In the genomic region with DNA sequence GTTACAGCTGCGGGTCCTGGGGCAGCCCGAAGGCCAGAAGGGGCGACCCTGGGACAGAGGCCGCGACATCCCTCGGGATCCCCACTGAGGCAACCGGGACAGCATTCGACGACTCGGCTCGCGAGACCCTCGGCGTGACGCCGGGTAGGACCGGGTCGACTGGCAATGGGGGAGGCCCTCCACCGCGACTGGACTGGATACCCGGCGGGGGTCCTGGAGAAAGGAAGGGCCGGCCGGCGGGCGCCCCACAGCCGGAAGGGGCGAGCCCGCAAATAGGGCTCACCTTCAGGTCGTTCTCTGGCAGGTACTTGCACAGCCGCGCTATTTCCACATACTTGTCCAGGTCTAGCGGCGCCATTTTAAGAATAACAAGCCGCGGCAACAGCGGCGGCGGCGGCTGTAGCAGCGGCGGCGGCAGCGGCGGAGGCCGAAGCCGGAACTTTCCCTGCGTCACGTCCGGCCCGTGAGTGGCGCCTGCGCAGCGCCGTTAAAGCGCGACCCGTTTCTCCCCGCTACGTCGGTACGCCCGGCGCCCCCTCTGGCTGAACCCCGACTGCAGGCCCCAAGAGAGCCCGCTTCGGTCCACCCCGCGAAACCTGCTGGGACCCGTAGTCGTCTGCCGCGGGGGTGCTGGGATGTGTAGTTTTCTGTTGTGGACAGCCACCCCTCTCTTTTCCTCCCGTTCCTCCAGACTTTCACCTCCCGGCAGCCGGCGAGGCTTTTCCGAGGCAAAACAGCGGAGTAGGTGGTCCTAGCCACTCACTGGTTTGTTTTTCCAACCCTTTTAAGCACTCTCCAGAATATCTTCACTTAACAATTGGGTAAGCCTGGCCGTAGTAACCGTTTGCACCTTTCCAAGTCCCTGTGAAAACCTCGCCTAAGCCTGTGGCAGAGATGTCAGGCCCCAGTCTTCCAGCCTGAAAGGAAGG, we compare ENCODE assay signal across 8 cellular contexts. TPM values are rescaled to one million over a fixed set of nuclear protein-coding genes. Genes with fewer than 3 reads are reported as not detected.
DNase-seq lines count a peak whose midpoint lies in the region; TF ChIP-seq lines count a peak whose summit lies in the region.

A gene (minus strand): TSS at position 443 of the 929 bp plus-strand sequence. CDS start 85 bp downstream, at position 358.

- no peak for TF ChIP-seq RAD21 in neural cell (conservative IDR thresholded peaks at IDR 0.05)

- TF ChIP-seq EP300 in neural cell (conservative IDR thresholded peaks at IDR 0.05; ENCODE audit: poor library complexity, severe bottlenecking), result peak; percentile 74
- TF ChIP-seq EP300 in stomach (IDR thresholded peaks at IDR 0.05), result no peak

- WGBS in stomach, 5 donors, result 0 to 1% (median 0%) methylated on average over 33 to 82 of the region's 82 CpGs

- intact Hi-C loops in stomach (cut with DNase I; ENCODE audit: low total_unique reads), result no loop called here

- peak within 1 kb of the TSS; percentile 96 for H3K27ac ChIP-seq in neural cell (ENCODE audit: low read length)
- peak within 1 kb of the TSS; percentile 90 to 98 (median 92) for H3K27ac ChIP-seq in stomach

- H3K4me3 ChIP-seq in H7 (ENCODE audit: insufficient read depth, low read depth, low read length) (peak within 1 kb of the TSS; percentile 97), Loucy (ENCODE audit: low read length, poor library complexity, severe bottlenecking) (peak within 1 kb of the TSS; percentile 95), neural cell (ENCODE audit: low read length) (peak within 1 kb of the TSS; percentile 87), stomach (peak within 1 kb of the TSS; percentile 73 to 100 (median 90))

- H3K79me2 ChIP-seq in Loucy (ENCODE audit: insufficient read depth, low read length) (peaks cover 60% of the 10 kb centered on the region), neural cell (replicated peaks; ENCODE audit: insufficient read depth, low read length) (peaks cover 47% of the 10 kb centered on the region)

- H3K4me1 ChIP-seq in ES-I3 (ENCODE audit: insufficient read depth, low read length) (no peaks in the 10 kb centered on the region), Loucy (ENCODE audit: insufficient read depth, low read length, poor library complexity, severe bottlenecking) (peaks cover 22% of the 10 kb centered on the region), stomach (peaks cover 30 to 58% (median 47%) of the 10 kb centered on the region in 4 donors)

- TF ChIP-seq POLR2A in stomach (IDR thresholded peaks at IDR 0.05), result peak in 2 of 4 donors; percentile 6 to 42

- H2AFZ ChIP-seq in Loucy (ENCODE audit: low read length), result peak within 1 kb of the TSS; percentile 98
- peak within 1 kb of the TSS; percentile 94 for H2AFZ ChIP-seq in neural cell (ENCODE audit: low read depth, low read length)

- peak; percentile 97 for DNase-seq in H7
- peak; percentile 94 to 97 for DNase-seq in SHP77 (lab: John Stamatoyannopoulos, UW)
- DNase-seq in activated effector memory CD4-positive, alpha-beta T cell treated with anti-CD3 and anti-CD28 coated beads, Interleukin-2, amount 50 U/mL, for 16 hours, result peak; percentile 99
- peak; percentile 94 for DNase-seq in fibroblast of the conjunctiva (ENCODE audit: low read depth)
- DNase-seq in stomach, result peak; percentile 97

- H3K4me2 ChIP-seq in Loucy (ENCODE audit: low read depth, low read length, poor library complexity, severe bottlenecking) (peak within 1 kb of the TSS; percentile 91), neural cell (ENCODE audit: low read length) (peak within 1 kb of the TSS; percentile 100)

- H3K9me2 ChIP-seq in Loucy (replicated peaks; ENCODE audit: low read depth, low read length), result no peaks in the 10 kb centered on the region
- H3K9me2 ChIP-seq in neural cell (ENCODE audit: insufficient read depth, low read length), result no peaks in the 10 kb centered on the region

- peaks cover 30% of the 10 kb centered on the region for H4K20me1 ChIP-seq in Loucy (ENCODE audit: insufficient read depth, low read length, poor library complexity, severe bottlenecking)
- H4K20me1 ChIP-seq in neural cell (ENCODE audit: insufficient read depth), result no peaks in the 10 kb centered on the region

- no peaks in the 10 kb centered on the region for H3K9me3 ChIP-seq in ES-I3 (ENCODE audit: control insufficient read depth, insufficient read depth, low read length)
- no peaks in the 10 kb centered on the region for H3K9me3 ChIP-seq in Loucy (ENCODE audit: insufficient read depth, low read depth, low read length)
- no peaks in the 10 kb centered on the region for H3K9me3 ChIP-seq in neural cell (ENCODE audit: low read length)
- H3K9me3 ChIP-seq in stomach, result no peaks in the 10 kb centered on the region

- TF ChIP-seq CTCF in Loucy (conservative IDR thresholded peaks at IDR 0.05; ENCODE audit: low read length) (peak; percentile 60), neural cell (IDR thresholded peaks at IDR 0.05; ENCODE audit: poor library complexity, severe bottlenecking) (peak; percentile 87), stomach (IDR thresholded peaks at IDR 0.05) (peak in 5 of 7 experiments; percentile 41 to 69 (median 54))

- H3K9ac ChIP-seq in ES-I3 (ENCODE audit: low read depth, low read length), result peak within 1 kb of the TSS; percentile 87
- peak within 1 kb of the TSS; percentile 96 for H3K9ac ChIP-seq in Loucy (ENCODE audit: low read depth, low read length, poor library complexity, severe bottlenecking)
- H3K9ac ChIP-seq in neural cell (ENCODE audit: low read length), result peak within 1 kb of the TSS; percentile 99

- H3K36me3 ChIP-seq in ES-I3 (ENCODE audit: insufficient read depth, low read length), result no peaks in the 10 kb centered on the region
- no peaks in the 10 kb centered on the region for H3K36me3 ChIP-seq in H7 (replicated peaks; ENCODE audit: control insufficient read depth, insufficient read depth, low read length)
- no peaks in the 10 kb centered on the region for H3K36me3 ChIP-seq in Loucy (ENCODE audit: insufficient read depth, low read length)
- no peaks in the 10 kb centered on the region for H3K36me3 ChIP-seq in neural cell (ENCODE audit: insufficient read depth, low read length)
- no peaks in the 10 kb centered on the region for H3K36me3 ChIP-seq in stomach

- H3F3A ChIP-seq in Loucy (ENCODE audit: low read depth), result no peaks in the 10 kb centered on the region
- H3F3A ChIP-seq in neural cell (ENCODE audit: insufficient read depth, low read length, poor library complexity, severe bottlenecking), result no peaks in the 10 kb centered on the region

- no peaks in the 10 kb centered on the region for H3K27me3 ChIP-seq in H7 (ENCODE audit: control insufficient read depth, insufficient read depth, low read length)
- no peaks in the 10 kb centered on the region for H3K27me3 ChIP-seq in Loucy (ENCODE audit: insufficient read depth, low read length, poor library complexity, severe bottlenecking)
- no peaks in the 10 kb centered on the region for H3K27me3 ChIP-seq in neural cell (ENCODE audit: insufficient read depth, low read depth, low read length)
- no peaks in the 10 kb centered on the region for H3K27me3 ChIP-seq in stomach

TF ChIP-seq in neural cell, 6 proteins besides CTCF, POLR2A, EP300 and RAD21:
- TF ChIP-seq, protein P1, sequence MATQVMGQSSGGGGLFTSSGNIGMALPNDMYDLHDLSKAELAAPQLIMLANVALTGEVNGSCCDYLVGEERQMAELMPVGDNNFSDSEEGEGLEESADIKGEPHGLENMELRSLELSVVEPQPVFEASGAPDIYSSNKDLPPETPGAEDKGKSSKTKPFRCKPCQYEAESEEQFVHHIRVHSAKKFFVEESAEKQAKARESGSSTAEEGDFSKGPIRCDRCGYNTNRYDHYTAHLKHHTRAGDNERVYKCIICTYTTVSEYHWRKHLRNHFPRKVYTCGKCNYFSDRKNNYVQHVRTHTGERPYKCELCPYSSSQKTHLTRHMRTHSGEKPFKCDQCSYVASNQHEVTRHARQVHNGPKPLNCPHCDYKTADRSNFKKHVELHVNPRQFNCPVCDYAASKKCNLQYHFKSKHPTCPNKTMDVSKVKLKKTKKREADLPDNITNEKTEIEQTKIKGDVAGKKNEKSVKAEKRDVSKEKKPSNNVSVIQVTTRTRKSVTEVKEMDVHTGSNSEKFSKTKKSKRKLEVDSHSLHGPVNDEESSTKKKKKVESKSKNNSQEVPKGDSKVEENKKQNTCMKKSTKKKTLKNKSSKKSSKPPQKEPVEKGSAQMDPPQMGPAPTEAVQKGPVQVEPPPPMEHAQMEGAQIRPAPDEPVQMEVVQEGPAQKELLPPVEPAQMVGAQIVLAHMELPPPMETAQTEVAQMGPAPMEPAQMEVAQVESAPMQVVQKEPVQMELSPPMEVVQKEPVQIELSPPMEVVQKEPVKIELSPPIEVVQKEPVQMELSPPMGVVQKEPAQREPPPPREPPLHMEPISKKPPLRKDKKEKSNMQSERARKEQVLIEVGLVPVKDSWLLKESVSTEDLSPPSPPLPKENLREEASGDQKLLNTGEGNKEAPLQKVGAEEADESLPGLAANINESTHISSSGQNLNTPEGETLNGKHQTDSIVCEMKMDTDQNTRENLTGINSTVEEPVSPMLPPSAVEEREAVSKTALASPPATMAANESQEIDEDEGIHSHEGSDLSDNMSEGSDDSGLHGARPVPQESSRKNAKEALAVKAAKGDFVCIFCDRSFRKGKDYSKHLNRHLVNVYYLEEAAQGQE (IDR thresholded peaks at IDR 0.05; ENCODE audit: borderline replicate concordance), result peak; percentile 54
- TF ChIP-seq SMC3 (conservative IDR thresholded peaks at IDR 0.05; ENCODE audit: poor library complexity) (peak; percentile 32), POLR2AphosphoS5 (IDR thresholded peaks at IDR 0.05) (peak; percentile 96), TAF1 (IDR thresholded peaks at IDR 0.05; ENCODE audit: low read depth) (peak; percentile 62), EZH2 (IDR thresholded peaks at IDR 0.05; ENCODE audit: borderline replicate concordance, insufficient read depth, low read length, poor library complexity, severe bottlenecking) (no peak), MXI1 (conservative IDR thresholded peaks at IDR 0.05; ENCODE audit: poor library complexity, severe bottlenecking) (peak; percentile 68)

RNA-seq across cellular contexts. Expression of the gene that starts here (rescaled TPM):
- 34.7 and 36.7 TPM in 2 replicates for total RNA-seq in H7 (2014; rRNA removed; shearing (Covaris generic))
- polyA plus RNA-seq in neural cell, result 21.4 and 25.1 TPM in 2 replicates
- polyA minus RNA-seq in neural cell, result 34.8 and 43.8 TPM in 2 replicates
- total RNA-seq in stomach, result 10 to 100 TPM in 4 of 5 donors, 1 to 10 TPM in 1; 4.6 to 62.0 (median 28.8) TPM
- 10 to 100 TPM; 19.0 to 32.2 (median 20.9) TPM for polyA plus RNA-seq in stomach

Comparison
In these comparisons a context has a peak if more than half of its experiments do, and no peak if none do; other contexts are left out.
1. Peak in every context shown above with its lines: DNase-seq, H3K4me3 ChIP-seq and H3K27ac ChIP-seq.